In the genomic region with DNA sequence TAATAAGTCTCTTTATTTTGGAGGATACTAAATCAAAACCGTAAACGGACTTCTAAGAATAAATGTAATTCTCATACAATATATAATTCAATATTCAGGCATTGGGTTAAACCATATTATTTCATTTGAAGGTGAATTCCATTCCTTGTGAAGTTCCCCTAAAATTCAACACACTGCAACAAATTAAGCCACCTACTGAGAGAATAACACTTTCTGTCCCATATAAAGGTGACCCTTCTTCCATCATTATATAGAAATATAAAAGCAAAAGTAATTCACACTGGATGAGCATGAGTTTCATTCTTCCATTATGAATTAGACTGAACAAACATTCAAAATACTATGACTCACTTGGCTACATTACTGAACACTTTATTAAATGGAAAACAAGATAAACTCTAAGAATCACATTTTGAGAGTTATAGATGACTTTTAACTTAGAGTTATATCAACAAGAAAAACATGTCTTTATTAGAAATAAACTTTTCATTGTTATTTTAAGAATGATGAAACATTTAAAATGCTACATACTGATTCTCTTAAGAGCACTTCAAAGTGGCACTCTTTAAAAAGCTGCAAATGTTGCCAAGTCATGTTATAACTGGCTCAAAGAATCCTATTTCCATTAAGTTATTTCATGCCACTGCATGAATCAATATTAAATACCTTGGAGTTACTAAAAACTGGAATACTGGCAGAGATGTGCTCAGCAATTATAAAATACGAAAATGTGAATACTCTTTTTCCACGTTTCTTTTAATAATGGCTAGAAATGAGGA, we compare ENCODE assay signal across 11 cellular contexts. TPM values are rescaled to one million over a fixed set of nuclear protein-coding genes. Genes with fewer than 3 reads are reported as not detected.
DNase-seq lines count a peak whose midpoint lies in the region; ATAC-seq and TF ChIP-seq lines count a peak whose summit lies in the region.
"Had no signal": no experiment of that assay in that cellular context is flagged by ENCODE, and none has a peak within 500 bp of the region (broad histone marks: within the 10 kb centered on the region; RNA-seq: fewer than 3 reads in every experiment).

No MANE protein-coding gene starts in this region.

- 42 to 68% methylated on average over 2 of the region's 4 CpGs for WGBS in ectodermal cell, 2 experiments
- 57% methylated on average over 4 of the region's 4 CpGs for WGBS in right cardiac atrium

- no peaks in the 10 kb centered on the region for H3K9me2 ChIP-seq in OCI-LY7 (ENCODE audit: insufficient read depth, low read length)

- H3K4me3 ChIP-seq in OCI-LY7 (ENCODE audit: low read depth, low read length, poor library complexity, severe bottlenecking): no peak overlapping the region
- H3K4me3 ChIP-seq in ectodermal cell (ENCODE audit: insufficient read depth, low read depth, low read length): peak overlapping the region; percentile 84
- no peak overlapping the region for H3K4me3 ChIP-seq in right cardiac atrium (ENCODE audit: low read length)

- peaks cover 6% of the 10 kb centered on the region; the same call in 1 of the 2 replicates for H4K20me1 ChIP-seq in OCI-LY7 (ENCODE audit: insufficient read depth, low read length)

- H3K27me3 ChIP-seq in ectodermal cell (ENCODE audit: control insufficient read depth, insufficient read depth, low read length, poor library complexity, severe bottlenecking) (no peaks in the 10 kb centered on the region), right cardiac atrium (ENCODE audit: control insufficient read depth, insufficient read depth) (no peaks in the 10 kb centered on the region)

- POLR2A ChIA-PET in OCI-LY7 (lab: Charles Lee): interaction anchor here (0.8 to 5.2 kb wide), 11 partner anchors 10 to 137 kb away, joined by 3 to 122 read pairs (median 5); no protein-coding TSS in a partner anchor

- peaks cover 19% of the 10 kb centered on the region for H3K36me3 Mint-ChIP-seq in neural crest cell (ENCODE audit: low read depth)
- H3K36me3 Mint-ChIP-seq in stimulated activated memory B cell treated with anti-CD40 and anti-IgM and Interleukin-4, amounts not matched to agents 10 μg/mL and 1 μg/mL and 100 μg/mL, for 72 hours: peaks cover 21% of the 10 kb centered on the region

- CTCF ChIA-PET in OCI-LY7 (lab: Charles Lee; ENCODE audit: unreplicated experiment): no interaction called here

- no peak for ATAC-seq in right cardiac atrium
- ATAC-seq in stimulated activated memory B cell treated with anti-CD40 and anti-IgM and Interleukin-4, amounts not matched to agents 10 μg/mL and 1 μg/mL and 100 μg/mL, for 72 hours: no peak

- H3K27ac ChIP-seq in OCI-LY7 (ENCODE audit: low read depth, low read length, poor library complexity, severe bottlenecking) (no peak overlapping the region), ectodermal cell (ENCODE audit: insufficient read depth, low read depth, low read length, poor library complexity, severe bottlenecking) (no peak overlapping the region), right cardiac atrium (ENCODE audit: low read length) (no peak overlapping the region)

- peaks cover 35% of the 10 kb centered on the region for H3K4me1 ChIP-seq in OCI-LY7 (ENCODE audit: insufficient read depth, low read length, poor library complexity, severe bottlenecking)
- H3K4me1 ChIP-seq in ectodermal cell (ENCODE audit: control insufficient read depth, insufficient read depth, low read length): peaks cover 24% of the 10 kb centered on the region
- H3K4me1 ChIP-seq in right cardiac atrium (ENCODE audit: control insufficient read depth, insufficient read depth, low read length): no peaks in the 10 kb centered on the region

- no peaks in the 10 kb centered on the region; the same call in 1 of the 2 replicates for H3K36me3 ChIP-seq in OCI-LY7 (ENCODE audit: insufficient read depth, low read length)
- H3K36me3 ChIP-seq in ectodermal cell (ENCODE audit: control insufficient read depth, insufficient read depth, low read length): no peaks in the 10 kb centered on the region
- H3K36me3 ChIP-seq: left ventricle myocardium inferior had no signal

- DNase-seq in DMS53 (lab: John Stamatoyannopoulos, UW) (peak; percentile 39), OCI-LY7 (ENCODE audit: low spot score) (no peak), neural crest cell (ENCODE audit: low read depth, low spot score) (no peak), right cardiac atrium (no peak), GM20000 (ENCODE audit: low spot score) (no peak), SIG-M5 (lab: John Stamatoyannopoulos, UW) (no peak)
- DNase-seq: anterior cingulate cortex; left ventricle myocardium inferior; stimulated activated CD4-positive, alpha-beta T cell treated with anti-CD3 and anti-CD28 coated beads, Interleukin-2, amount 100 ng/mL, for 48 hours had no signal

- TF ChIP-seq CTCF in OCI-LY7 (conservative IDR thresholded peaks at IDR 0.05; ENCODE audit: low read length) (no peak), neural crest cell (conservative IDR thresholded peaks at IDR 0.05) (no peak), GM20000 (IDR thresholded peaks at IDR 0.05; ENCODE audit: extremely low read depth, missing control alignments) (no peak)

- BruUV-seq in OCI-LY7 (replicated peaks; lab: Mats Ljungman, UMichigan): no TSS peak

- peaks cover 35% of the 10 kb centered on the region for H3K4me1 Mint-ChIP-seq in neural crest cell
- H3K4me1 Mint-ChIP-seq in stimulated activated memory B cell treated with anti-CD40 and anti-IgM and Interleukin-4, amounts not matched to agents 10 μg/mL and 1 μg/mL and 100 μg/mL, for 72 hours: peaks cover 17% of the 10 kb centered on the region

- peaks cover 9% of the 10 kb centered on the region for H3K9me3 Mint-ChIP-seq in neural crest cell
- no peaks in the 10 kb centered on the region for H3K9me3 Mint-ChIP-seq in stimulated activated memory B cell treated with anti-CD40 and anti-IgM and Interleukin-4, amounts not matched to agents 10 μg/mL and 1 μg/mL and 100 μg/mL, for 72 hours

- H3K9me3 ChIP-seq in OCI-LY7 (ENCODE audit: low read length): peaks cover 12% of the 10 kb centered on the region; the same call in 1 of the 2 replicates
- no peaks in the 10 kb centered on the region for H3K9me3 ChIP-seq in ectodermal cell (ENCODE audit: control insufficient read depth, low read length)
- no peaks in the 10 kb centered on the region for H3K9me3 ChIP-seq in right cardiac atrium (ENCODE audit: control insufficient read depth, low read length)

- no peak overlapping the region for H2AFZ ChIP-seq in OCI-LY7 (ENCODE audit: low read length)

- peaks cover 9% of the 10 kb centered on the region; the same call in 1 of the 2 replicates for H3K79me2 ChIP-seq in OCI-LY7 (ENCODE audit: insufficient read depth, low read depth, low read length)

- no peak overlapping the region for H3K27ac Mint-ChIP-seq in neural crest cell (ENCODE audit: unreplicated experiment)
- no peak overlapping the region for H3K27ac Mint-ChIP-seq in stimulated activated memory B cell treated with anti-CD40 and anti-IgM and Interleukin-4, amounts not matched to agents 10 μg/mL and 1 μg/mL and 100 μg/mL, for 72 hours

- intact Hi-C loops in OCI-LY7 (cut with micrococcal nuclease; ENCODE audit: unreplicated experiment): loop anchor here (10.0 kb wide), 1 partner anchor 547 kb away; no protein-coding TSS in a partner anchor
- intact Hi-C loops in right cardiac atrium (cut with DNase I): no loop called here

- H3K27me3 Mint-ChIP-seq in neural crest cell (ENCODE audit: low read depth): no peaks in the 10 kb centered on the region
- no peaks in the 10 kb centered on the region for H3K27me3 Mint-ChIP-seq in stimulated activated memory B cell treated with anti-CD40 and anti-IgM and Interleukin-4, amounts not matched to agents 10 μg/mL and 1 μg/mL and 100 μg/mL, for 72 hours

- H3K4me3 Mint-ChIP-seq in neural crest cell: peak overlapping the region; percentile 95
- no peak overlapping the region for H3K4me3 Mint-ChIP-seq in stimulated activated memory B cell treated with anti-CD40 and anti-IgM and Interleukin-4, amounts not matched to agents 10 μg/mL and 1 μg/mL and 100 μg/mL, for 72 hours

- H3K4me2 ChIP-seq in OCI-LY7 (ENCODE audit: low read length): 0 out of 2 replicates have a peak overlapping the region, but pooled peaks have one; percentile 99

RNA-seq across cellular contexts. Expression of gene SESN3, which starts 2.7 kb away (rescaled TPM):
- total RNA-seq in OCI-LY7 (2014; rRNA removed; shearing (Covaris generic)): 3.4 and 4.4 TPM in 2 replicates
- total RNA-seq in OCI-LY7 (2022) (9.6 and 12.9 TPM in 2 replicates), neural crest cell (77.8 and 80.8 TPM in 2 replicates), right cardiac atrium (10 to 100 TPM in 3 of 4 donors, 1 to 10 TPM in 1; 9.1 to 15.3 (median 12.0) TPM)
- 171 TPM for polyA plus RNA-seq in ectodermal cell (2013, experiment 1 of 4)
- polyA plus RNA-seq in ectodermal cell (2013, experiment 2 of 4): 175 TPM
- 98.2 TPM for polyA plus RNA-seq in ectodermal cell (2013, experiment 3 of 4)
- polyA plus RNA-seq in ectodermal cell (2013, experiment 4 of 4): 109 TPM
- 3.2 TPM for polyA plus RNA-seq in right cardiac atrium
